ENCODE assay signal across 22 cellular contexts in the genomic region with DNA sequence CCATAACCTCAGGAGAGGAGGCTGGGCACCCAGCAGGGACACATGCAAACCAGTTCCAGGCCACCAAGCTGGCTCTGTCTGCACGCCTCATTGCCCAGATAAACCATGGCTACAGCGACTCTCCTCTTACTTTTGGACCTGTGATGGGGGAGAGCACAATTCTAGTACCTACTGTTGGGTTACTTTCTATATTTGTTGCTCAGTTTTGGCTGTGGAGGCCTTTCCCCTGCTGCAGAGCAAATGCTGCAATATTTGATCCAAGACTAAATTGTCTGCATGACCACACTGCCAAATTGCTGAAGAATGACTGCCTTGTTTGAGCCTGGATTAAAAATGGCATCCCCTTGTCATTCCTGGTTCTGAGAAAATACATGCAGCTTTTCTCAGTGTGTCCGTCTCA.
A peak's percentile ranks its signal among the peaks of the same experiment; 100 is the strongest.
DNase-seq lines count a peak whose midpoint lies in the region; ATAC-seq and TF ChIP-seq lines count a peak whose summit lies in the region.
"Had no signal": no experiment of that assay in that cellular context is flagged by ENCODE, and none has a peak within 500 bp of the region (broad histone marks: within the 10 kb centered on the region; RNA-seq: fewer than 3 reads in every experiment).

No MANE protein-coding gene starts in this region.

- CTCF ChIA-PET in OCI-LY7 (lab: Charles Lee; ENCODE audit: unreplicated experiment) (no interaction called here), A673 (lab: Charles Lee) (no interaction called here)

- H3K18ac ChIP-seq in neuronal stem cell (ENCODE audit: low read length), result no peak overlapping the region

- H2BK120ac ChIP-seq in neuronal stem cell (ENCODE audit: low read depth, low read length), result no peak overlapping the region

- H3K27ac ChIP-seq in Karpas-422 (ENCODE audit: low read length) (0 out of 2 replicates have a peak overlapping the region, but pooled peaks have one; percentile 12), neuronal stem cell (replicated peaks; ENCODE audit: low read length) (no peak overlapping the region), OCI-LY7 (ENCODE audit: low read depth, low read length, poor library complexity, severe bottlenecking) (no peak overlapping the region), A673 (ENCODE audit: low read depth, low read length, poor library complexity, severe bottlenecking) (no peak overlapping the region)
- H3K27ac ChIP-seq: RWPE1 had no signal

- no peaks in the 10 kb centered on the region for H3K36me3 ChIP-seq in Karpas-422 (ENCODE audit: insufficient read depth, low read length)
- no peaks in the 10 kb centered on the region for H3K36me3 ChIP-seq in neuronal stem cell (replicated peaks in 1 of 2; ENCODE audit: control insufficient read depth in 2 of 2, insufficient read depth in 2 of 2, low read length in 2 of 2)
- no peaks in the 10 kb centered on the region for H3K36me3 ChIP-seq in OCI-LY7 (ENCODE audit: insufficient read depth, low read length)
- no peaks in the 10 kb centered on the region for H3K36me3 ChIP-seq in A673 (ENCODE audit: insufficient read depth, low read length, poor library complexity, severe bottlenecking)

- peak overlapping the region; percentile 48 for H3K4me2 ChIP-seq in Karpas-422 (ENCODE audit: low read depth, low read length, poor library complexity, severe bottlenecking)
- H3K4me2 ChIP-seq in neuronal stem cell (ENCODE audit: insufficient read depth, low read length, poor library complexity, severe bottlenecking), result no peak overlapping the region
- no peak overlapping the region for H3K4me2 ChIP-seq in OCI-LY7 (ENCODE audit: low read length)
- H3K4me2 ChIP-seq: GM23338 had no signal

- no peak overlapping the region for H2BK12ac ChIP-seq in neuronal stem cell (ENCODE audit: low read length)

- DNase-seq in Karpas-422, result peak; percentile 89
- DNase-seq in cerebellum (ENCODE audit: low spot score), result peak; percentile 48
- DNase-seq in neuronal stem cell (ENCODE audit: low spot score), result no peak
- DNase-seq in OCI-LY7 (ENCODE audit: low spot score), result no peak
- no peak for DNase-seq in D341Med (ENCODE audit: low spot score)
- no peak for DNase-seq in A673 (ENCODE audit: low spot score)
- DNase-seq: Calu3; CD8-positive, alpha-beta memory T cell; DMS153; H9; NCI-H1105 treated with DMSO at 0.1 percent for 48 hours; NCI-H146; NCI-H1930; NCI-H2107; NCI-H82; NK-92 treated with Interleukin-12 subunit alpha and Interleukin-12 subunit beta, amount 100 ng/mL, for 24 hours; SHP77 had no signal

- H2AFZ ChIP-seq in Karpas-422 (ENCODE audit: low read length) (no peak overlapping the region), neuronal stem cell (ENCODE audit: low read length) (no peak overlapping the region), OCI-LY7 (ENCODE audit: low read length) (no peak overlapping the region)
- H2AFZ ChIP-seq: GM23338 had no signal

- intact Hi-C loops in OCI-LY7 (cut with micrococcal nuclease; ENCODE audit: unreplicated experiment), result no loop called here
- intact Hi-C loops in A673 (cut with micrococcal nuclease; ENCODE audit: unreplicated experiment), result no loop called here

- H3K4ac ChIP-seq in neuronal stem cell (ENCODE audit: low read length), result no peak overlapping the region

- POLR2A ChIA-PET in OCI-LY7 (lab: Charles Lee), result no interaction called here
- POLR2A ChIA-PET in A673 (lab: Charles Lee; ENCODE audit: low non-redundant PET), result no interaction called here

- peak overlapping the region; percentile 86 for H2BK15ac ChIP-seq in neuronal stem cell (ENCODE audit: low read length)

- no CpG with 5 or more reads among the region's 3 CpGs for WGBS in neuronal stem cell (ENCODE audit: extremely low coverage in 2 of 2, insufficient read length in 2 of 2, insufficient replicate concordance in 1 of 2), 2 donors

- H4K20me1 ChIP-seq in Karpas-422 (ENCODE audit: insufficient read depth, low read depth, low read length) (no peaks in the 10 kb centered on the region), OCI-LY7 (ENCODE audit: insufficient read depth, low read length) (no peaks in the 10 kb centered on the region)

- no peak overlapping the region for H4K91ac ChIP-seq in neuronal stem cell (ENCODE audit: low read depth, low read length, poor library complexity)

- no peak overlapping the region for H2BK5ac ChIP-seq in neuronal stem cell (ENCODE audit: low read length)

- H3K27me3 ChIP-seq in Karpas-422 (ENCODE audit: low read length) (no peaks in the 10 kb centered on the region), neuronal stem cell (ENCODE audit: control insufficient read depth in 3 of 3, insufficient read depth in 3 of 3, low read depth in 1 of 3, low read length in 3 of 3) (no peaks in the 10 kb centered on the region), A673 (replicated peaks; ENCODE audit: insufficient read depth, low read depth, low read length, poor library complexity) (no peaks in the 10 kb centered on the region)

- no peak for ATAC-seq in GM21717 (IDR thresholded peaks at IDR 0.05; ENCODE audit: unreplicated experiment)
- ATAC-seq: GM23338, K562, Panc1 had no signal

- H3K4me1 ChIP-seq in Karpas-422 (ENCODE audit: low read length) (peaks cover 46% of the 10 kb centered on the region), neuronal stem cell (ENCODE audit: control insufficient read depth in 2 of 2, insufficient read depth in 1 of 2, low read depth in 1 of 2, low read length in 2 of 2) (peaks cover 0 to 10% of the 10 kb centered on the region in 2 donors), OCI-LY7 (ENCODE audit: insufficient read depth, low read length, poor library complexity, severe bottlenecking) (no peaks in the 10 kb centered on the region), A673 (ENCODE audit: insufficient read depth, low read length, poor library complexity, severe bottlenecking) (peaks cover 16% of the 10 kb centered on the region)

- BruUV-seq in OCI-LY7 (replicated peaks; lab: Mats Ljungman, UMichigan), result no TSS peak
- BruUV-seq in A673 (replicated peaks; lab: Mats Ljungman, UMichigan), result no TSS peak

- no peak overlapping the region for H3K9ac ChIP-seq in Karpas-422 (ENCODE audit: low read length)
- no peak overlapping the region for H3K9ac ChIP-seq in neuronal stem cell (ENCODE audit: low read depth, low read length, poor library complexity)

- no peaks in the 10 kb centered on the region for H3K79me1 ChIP-seq in neuronal stem cell (ENCODE audit: low read depth, low read length)

- no peak overlapping the region for H4K8ac ChIP-seq in neuronal stem cell (ENCODE audit: low read depth, low read length)

- H3K79me2 ChIP-seq in Karpas-422 (ENCODE audit: low read length) (no peaks in the 10 kb centered on the region), OCI-LY7 (ENCODE audit: insufficient read depth, low read depth, low read length) (no peaks in the 10 kb centered on the region)

- no peaks in the 10 kb centered on the region for H3K9me3 ChIP-seq in Karpas-422 (ENCODE audit: low read length)
- peaks cover 0 to 9% of the 10 kb centered on the region in 2 donors for H3K9me3 ChIP-seq in neuronal stem cell (replicated peaks in 1 of 2; ENCODE audit: control insufficient read depth in 2 of 2, insufficient read depth in 1 of 2, low read depth in 1 of 2, low read length in 2 of 2)
- no peaks in the 10 kb centered on the region for H3K9me3 ChIP-seq in OCI-LY7 (ENCODE audit: low read length)
- no peaks in the 10 kb centered on the region for H3K9me3 ChIP-seq in A673 (ENCODE audit: low read depth, low read length, poor library complexity, severe bottlenecking)

- H3K4me3 ChIP-seq in Karpas-422 (ENCODE audit: low read length) (peak overlapping the region; percentile 46; the same call in 1 of the 2 replicates), neuronal stem cell (ENCODE audit: low read length in 2 of 2) (peak overlapping the region in 1 of 2 donors; percentile 19), OCI-LY7 (ENCODE audit: low read depth, low read length, poor library complexity, severe bottlenecking) (no peak overlapping the region), A673 (ENCODE audit: low read depth, low read length, poor library complexity, severe bottlenecking) (no peak overlapping the region)
- H3K4me3 ChIP-seq: GM23338, K562 had no signal

- peak overlapping the region; percentile 67 for H3K14ac ChIP-seq in neuronal stem cell (ENCODE audit: low read length)

- no peak for TF ChIP-seq CTCF in OCI-LY7 (conservative IDR thresholded peaks at IDR 0.05; ENCODE audit: low read length)
- no peak for TF ChIP-seq CTCF in A673 (conservative IDR thresholded peaks at IDR 0.05; ENCODE audit: low read depth, low read length)

- H3K9me2 ChIP-seq in Karpas-422 (replicated peaks; ENCODE audit: insufficient read depth, low read length) (no peaks in the 10 kb centered on the region), OCI-LY7 (ENCODE audit: insufficient read depth, low read length) (no peaks in the 10 kb centered on the region)

- H3K23ac ChIP-seq in neuronal stem cell (ENCODE audit: low read depth, low read length, poor library complexity), result no peak overlapping the region

- peak overlapping the region; percentile 99 for H2AK5ac ChIP-seq in neuronal stem cell (ENCODE audit: low read depth, low read length)

Comparison
In these comparisons a context has a peak if more than half of its experiments do, and no peak if none do; other contexts are left out.
1. DNase-seq: peak in Karpas-422 (single experiment) and cerebellum (single experiment); none in neuronal stem cell (single experiment), OCI-LY7 (single experiment), D341Med (single experiment) and A673 (single experiment).